Comparison of ENCODE assay signal across 21 cellular contexts in the genomic region with DNA sequence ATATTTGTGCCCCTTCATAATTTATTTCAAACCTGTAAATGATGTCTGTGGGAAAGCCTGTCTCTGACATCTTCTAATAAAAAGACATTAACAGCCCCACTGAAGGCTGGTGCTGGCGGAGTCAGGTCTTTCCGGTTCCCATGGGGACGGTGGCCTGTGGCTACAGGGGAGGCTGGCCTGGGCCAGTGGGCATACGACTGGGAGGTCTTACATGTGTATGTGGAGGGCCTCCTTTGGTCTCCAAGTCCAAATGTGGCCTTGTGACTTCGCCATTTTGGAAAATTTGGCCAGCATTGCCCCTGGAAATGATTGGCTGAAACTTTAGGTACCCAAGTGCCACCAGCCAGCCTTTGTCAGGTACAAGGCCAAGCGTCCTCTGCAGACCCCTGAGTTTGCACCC. TPM values are rescaled to one million over a fixed set of nuclear protein-coding genes. Genes with fewer than 3 reads are reported as not detected.
DNase-seq lines count a peak whose midpoint lies in the region; ATAC-seq and TF ChIP-seq lines count a peak whose summit lies in the region.
"Had no signal": no experiment of that assay in that cellular context is flagged by ENCODE, and none has a peak within 500 bp of the region (broad histone marks: within the 10 kb centered on the region; RNA-seq: fewer than 3 reads in every experiment).

No MANE protein-coding gene starts in this region.

- no peak overlapping the region for H3K23ac ChIP-seq in trophoblast cell (ENCODE audit: low read length)

- H3K18ac ChIP-seq in trophoblast cell (ENCODE audit: low read length): no peak overlapping the region

- H2AK5ac ChIP-seq in trophoblast cell (ENCODE audit: low read length): no peak overlapping the region

- no peak overlapping the region for H2BK5ac ChIP-seq in trophoblast cell (ENCODE audit: low read depth, low read length, poor library complexity)

- no peaks in the 10 kb centered on the region for H3K79me2 ChIP-seq in osteoblast (ENCODE audit: insufficient read depth, low read length)
- no peaks in the 10 kb centered on the region for H3K79me2 ChIP-seq in trophoblast cell (ENCODE audit: control insufficient read depth, insufficient read depth, low read length, poor library complexity)

- H3K27ac ChIP-seq in heart right ventricle (no peak overlapping the region), VCaP (peak overlapping the region; percentile 65), osteoblast (ENCODE audit: low read depth, low read length) (no peak overlapping the region), trophoblast cell (ENCODE audit: low read depth, low read length) (no peak overlapping the region)
- H3K27ac ChIP-seq: SK-N-MC had no signal

- H3K9me3 ChIP-seq in heart right ventricle (no peaks in the 10 kb centered on the region), osteoblast (ENCODE audit: low read depth, low read length) (no peaks in the 10 kb centered on the region), trophoblast cell (ENCODE audit: insufficient read depth, low read depth, low read length) (no peaks in the 10 kb centered on the region)
- H3K9me3 ChIP-seq: MG63 had no signal

- H3K36me3 ChIP-seq in heart right ventricle (no peaks in the 10 kb centered on the region), osteoblast (ENCODE audit: insufficient read depth, low read length) (no peaks in the 10 kb centered on the region), trophoblast cell (ENCODE audit: control insufficient read depth in 1 of 2, insufficient read depth in 2 of 2, low read length in 2 of 2) (no peaks in the 10 kb centered on the region)
- H3K36me3 ChIP-seq: MG63 had no signal

- H3K27me3 ChIP-seq in heart right ventricle (no peaks in the 10 kb centered on the region), osteoblast (ENCODE audit: insufficient read depth, low read length) (peaks cover 9% of the 10 kb centered on the region), trophoblast cell (ENCODE audit: insufficient read depth, low read length) (no peaks in the 10 kb centered on the region)
- H3K27me3 ChIP-seq: MG63 had no signal

- no peak overlapping the region for H3K4ac ChIP-seq in trophoblast cell (ENCODE audit: low read depth, low read length)

- ATAC-seq in Right ventricle myocardium superior (ENCODE audit: poor library complexity) (no peak), heart right ventricle (no peak)

- no peaks in the 10 kb centered on the region for H3K79me1 ChIP-seq in trophoblast cell (ENCODE audit: low read length)

- no peak overlapping the region for H4K12ac ChIP-seq in trophoblast cell (ENCODE audit: low read depth, low read length)

- H2AFZ ChIP-seq in osteoblast (ENCODE audit: low read length): no peak overlapping the region
- H2AFZ ChIP-seq in trophoblast cell (ENCODE audit: insufficient read depth, low read length, poor library complexity): no peak overlapping the region

- DNase-seq in Right ventricle myocardium superior: peak; percentile 28
- no peak for DNase-seq in heart right ventricle
- DNase-seq in osteoblast (ENCODE audit: insufficient read length, low spot score, missing footprints): peak; percentile 19
- no peak for DNase-seq in NCI-H2196 treated with DMSO at 0.1 percent for 48 hours (lab: John Stamatoyannopoulos, UW; ENCODE audit: unreplicated experiment)
- no peak for DNase-seq in NCI-H2107 (lab: John Stamatoyannopoulos, UW)
- no peak for DNase-seq in trophoblast cell
- DNase-seq: CD4-positive, alpha-beta memory T cell; DMS 273 treated with DMSO at 0.1 percent for 48 hours; DMS79 treated with DMSO at 0.1 percent for 48 hours; H7; Kasumi-1; MG63; NCI-H187 treated with DMSO at 0.1 percent for 48 hours; NCI-H2227 treated with DMSO at 0.1 percent for 48 hours; NCI-H510A; NCI-H748 treated with DMSO at 0.1 percent for 48 hours; SHP77; SW 1271 had no signal

- no peak overlapping the region for H4K8ac ChIP-seq in trophoblast cell (ENCODE audit: low read depth, low read length)

- no peaks in the 10 kb centered on the region for H4K20me1 ChIP-seq in osteoblast (ENCODE audit: insufficient read depth, low read length)

- no peak for TF ChIP-seq CTCF in heart right ventricle (IDR thresholded peaks at IDR 0.05)
- no peak for TF ChIP-seq CTCF in VCaP (conservative IDR thresholded peaks at IDR 0.05)
- TF ChIP-seq CTCF in osteoblast (IDR thresholded peaks at IDR 0.05; ENCODE audit: extremely low read depth, low read depth, low read length): no peak

- intact Hi-C loops in Right ventricle myocardium superior (cut with DNase I) (no loop called here), heart right ventricle (cut with DNase I) (no loop called here)

- H4K91ac ChIP-seq in trophoblast cell (ENCODE audit: low read depth, low read length): no peak overlapping the region

- no peak overlapping the region for H3K4me3 ChIP-seq in heart right ventricle
- no peak overlapping the region for H3K4me3 ChIP-seq in osteoblast (ENCODE audit: insufficient read depth, low read length)
- H3K4me3 ChIP-seq in trophoblast cell (ENCODE audit: low read depth, low read length): no peak overlapping the region
- H3K4me3 ChIP-seq: MG63, SK-N-MC had no signal

- H2BK120ac ChIP-seq in trophoblast cell (ENCODE audit: insufficient read depth, low read length, poor library complexity): no peak overlapping the region

- WGBS in heart right ventricle, 2 donors: 79 to 83% methylated on average over 6 of the region's 6 CpGs
- no CpG with 5 or more reads among the region's 6 CpGs for WGBS in trophoblast cell (ENCODE audit: extremely low coverage, insufficient coverage, insufficient read length)

- H3K9ac ChIP-seq in trophoblast cell (ENCODE audit: low read length): no peak overlapping the region

- no peak overlapping the region for H3K14ac ChIP-seq in trophoblast cell (ENCODE audit: low read length)

- H2BK12ac ChIP-seq in trophoblast cell (ENCODE audit: low read length): no peak overlapping the region

- H3K4me2 ChIP-seq in osteoblast (ENCODE audit: insufficient read depth, low read length) (no peak overlapping the region), trophoblast cell (ENCODE audit: low read length) (no peak overlapping the region)

- H3K4me1 ChIP-seq in heart right ventricle (no peaks in the 10 kb centered on the region), osteoblast (ENCODE audit: insufficient read depth, low read length) (no peaks in the 10 kb centered on the region), trophoblast cell (ENCODE audit: control insufficient read depth in 1 of 2, insufficient read depth in 2 of 2, low read length in 2 of 2) (no peaks in the 10 kb centered on the region)
- H3K4me1 ChIP-seq: Caco-2 had no signal

RNA-seq across cellular contexts. Expression of gene IQSEC1, which starts 50.0 kb away (rescaled TPM):
- total RNA-seq in Right ventricle myocardium superior (78.6 TPM), heart right ventricle (10 to 100 TPM; 55.9 to 73.9 (median 60.7) TPM), osteoblast (22.1 and 28.3 TPM in 2 replicates)
- polyA plus RNA-seq in heart right ventricle: 10 to 100 TPM; 13.1 to 29.7 TPM
- polyA plus RNA-seq in trophoblast cell (2013): 28.1 and 28.5 TPM in 2 replicates

Comparison
In these comparisons a context has a peak if more than half of its experiments do, and no peak if none do; other contexts are left out.
1. DNase-seq: peak in Right ventricle myocardium superior (single experiment) and osteoblast (single experiment); none in heart right ventricle (0 of 2), NCI-H2196 treated with DMSO at 0.1 percent for 48 hours (single experiment), NCI-H2107 (single experiment) and trophoblast cell (0 of 2).